ENCODE assay signal across 1 cellular context in genomic region chr20:37344506-37345338, GRCh38.
TF ChIP-seq lines count a peak whose summit lies in the region.

No MANE protein-coding gene starts in this region.

TF ChIP-seq in HepG2, 621 proteins besides CTCF, POLR2A, EP300 and RAD21 (continued from another document and continues in another):
- TF ChIP-seq KIAA2018 (CRISPR knock-in tag; IDR thresholded peaks at IDR 0.05; ENCODE audit: borderline replicate concordance) = no peak
- TF ChIP-seq RCOR2 (CRISPR knock-in tag; IDR thresholded peaks at IDR 0.05) = peak; percentile 41; the same call in 1 of the 2 replicates
- peak; percentile 87 for TF ChIP-seq XRCC5 (optimal IDR thresholded peaks at IDR 0.05; ENCODE audit: low read length)
- TF ChIP-seq FOSL1 (CRISPR knock-in tag; IDR thresholded peaks at IDR 0.05; ENCODE audit: borderline replicate concordance) = no peak
- peak; percentile 94 for TF ChIP-seq ZNF883 (CRISPR knock-in tag; IDR thresholded peaks at IDR 0.05; ENCODE audit: not compliant biosample characterization)
- no peak for TF ChIP-seq CREB1 (IDR thresholded peaks at IDR 0.05)
- no peak for TF ChIP-seq CREB1 (CRISPR knock-in tag; IDR thresholded peaks at IDR 0.05)
- no peak for TF ChIP-seq ZHX2 (IDR thresholded peaks at IDR 0.05; ENCODE audit: low read depth)
- no peak for TF ChIP-seq ZHX2 (CRISPR knock-in tag; IDR thresholded peaks at IDR 0.05; ENCODE audit: borderline replicate concordance)
- TF ChIP-seq MLLT10 (CRISPR knock-in tag; IDR thresholded peaks at IDR 0.05) = no peak
- peak; percentile 53; the same call in 1 of the 2 replicates for TF ChIP-seq ZBTB25 (CRISPR knock-in tag; IDR thresholded peaks at IDR 0.05)
- TF ChIP-seq FOSL2 (CRISPR knock-in tag; IDR thresholded peaks at IDR 0.05) = peak; percentile 56
- TF ChIP-seq KLF6 (CRISPR knock-in tag; IDR thresholded peaks at IDR 0.05) = peak; percentile 2; the same call in 1 of the 2 replicates
- no peak for TF ChIP-seq U2AF2 (IDR thresholded peaks at IDR 0.05; ENCODE audit: low read depth, low read length)
- no peak; the same call in 1 of the 2 replicates for TF ChIP-seq SMC3 (IDR thresholded peaks at IDR 0.05; ENCODE audit: low read length)
- TF ChIP-seq HMGA1 (CRISPR knock-in tag; conservative IDR thresholded peaks at IDR 0.05) = no peak
- no peak for TF ChIP-seq MAF1 (CRISPR knock-in tag; IDR thresholded peaks at IDR 0.05; ENCODE audit: borderline replicate concordance)
- peak; percentile 61 for TF ChIP-seq HDAC2 (CRISPR knock-in tag; IDR thresholded peaks at IDR 0.05)
- TF ChIP-seq ZFP36L1 (CRISPR knock-in tag; IDR thresholded peaks at IDR 0.05) = peak; percentile 81; the same call in 1 of the 2 replicates
- TF ChIP-seq ZSCAN31 (CRISPR knock-in tag; IDR thresholded peaks at IDR 0.05; ENCODE audit: low read depth) = peak; percentile 65; the same call in 1 of the 2 replicates
- peak; percentile 87 for TF ChIP-seq SALL1 (CRISPR knock-in tag; IDR thresholded peaks at IDR 0.05)
- TF ChIP-seq NCOR1 (IDR thresholded peaks at IDR 0.05; ENCODE audit: borderline replicate concordance, low read length) = no peak; the same call in 1 of the 2 replicates
- TF ChIP-seq ZNF552 (CRISPR knock-in tag; IDR thresholded peaks at IDR 0.05; ENCODE audit: borderline replicate concordance) = 0 out of 2 replicates have a peak, but pooled peaks have one; percentile 47
- no peak for TF ChIP-seq ZFP62 (CRISPR knock-in tag; IDR thresholded peaks at IDR 0.05)
- peak; percentile 79; the same call in 1 of the 2 replicates for TF ChIP-seq TMF1 (CRISPR knock-in tag; IDR thresholded peaks at IDR 0.05; ENCODE audit: low read depth)
- peak; percentile 84 for TF ChIP-seq ZNF781 (CRISPR knock-in tag; IDR thresholded peaks at IDR 0.05; ENCODE audit: borderline replicate concordance, not compliant biosample characterization)
- TF ChIP-seq ZSCAN9 (CRISPR knock-in tag; IDR thresholded peaks at IDR 0.05; ENCODE audit: borderline replicate concordance) = peak; percentile 54; the same call in 1 of the 2 replicates
- TF ChIP-seq ZNF446 (CRISPR knock-in tag; IDR thresholded peaks at IDR 0.05) = no peak
- TF ChIP-seq MZF1 (CRISPR knock-in tag; IDR thresholded peaks at IDR 0.05; ENCODE audit: borderline replicate concordance) = 0 out of 2 replicates have a peak, but pooled peaks have one; percentile 68
- no peak for TF ChIP-seq TP53 (CRISPR knock-in tag; conservative IDR thresholded peaks at IDR 0.05)
- peak; percentile 72; the same call in 1 of the 2 replicates for TF ChIP-seq DZIP1 (CRISPR knock-in tag; IDR thresholded peaks at IDR 0.05)
- TF ChIP-seq ZKSCAN1 (IDR thresholded peaks at IDR 0.05; ENCODE audit: low read length) = no peak
- TF ChIP-seq ARNTL (CRISPR knock-in tag; IDR thresholded peaks at IDR 0.05) = peak; percentile 75
- TF ChIP-seq SOX6 (IDR thresholded peaks at IDR 0.05) = no peak
- peak; percentile 81 for TF ChIP-seq SOX6 (CRISPR knock-in tag; IDR thresholded peaks at IDR 0.05)
- peak; percentile 51; the same call in 1 of the 2 replicates for TF ChIP-seq REPIN1 (CRISPR knock-in tag; IDR thresholded peaks at IDR 0.05; ENCODE audit: borderline replicate concordance, low read depth)
- peak; percentile 80 for TF ChIP-seq SMYD3 (CRISPR knock-in tag; IDR thresholded peaks at IDR 0.05)
- TF ChIP-seq ZNF337 (CRISPR knock-in tag; IDR thresholded peaks at IDR 0.05; ENCODE audit: borderline replicate concordance, low read depth) = peak; percentile 96; the same call in 1 of the 2 replicates
- TF ChIP-seq ZNF891 (CRISPR knock-in tag; IDR thresholded peaks at IDR 0.05) = peak; percentile 96
- TF ChIP-seq RFX1 (IDR thresholded peaks at IDR 0.05) = no peak
- TF ChIP-seq ZBTB26 (CRISPR knock-in tag; IDR thresholded peaks at IDR 0.05; ENCODE audit: borderline replicate concordance) = no peak; the same call in 1 of the 2 replicates
- no peak for TF ChIP-seq ZMAT5 (CRISPR knock-in tag; IDR thresholded peaks at IDR 0.05; ENCODE audit: borderline replicate concordance, low read depth)
- no peak for TF ChIP-seq ZNF232 (CRISPR knock-in tag; IDR thresholded peaks at IDR 0.05; ENCODE audit: borderline replicate concordance)
- TF ChIP-seq ZNF737 (CRISPR knock-in tag; IDR thresholded peaks at IDR 0.05; ENCODE audit: borderline replicate concordance) = no peak
- TF ChIP-seq ZNF549 (CRISPR knock-in tag; IDR thresholded peaks at IDR 0.05) = no peak
- TF ChIP-seq KLF12 (CRISPR knock-in tag; IDR thresholded peaks at IDR 0.05; ENCODE audit: borderline replicate concordance) = 0 out of 2 replicates have a peak, but pooled peaks have one; percentile 36
- peak; percentile 83 for TF ChIP-seq GATAD2A (CRISPR knock-in tag; IDR thresholded peaks at IDR 0.05)
- peak; percentile 37 for TF ChIP-seq SP5 (CRISPR knock-in tag; IDR thresholded peaks at IDR 0.05; ENCODE audit: borderline replicate concordance, low read depth)
